ENCODE assay signal across 1 cellular context in genomic region chr7:100852048-100852872, GRCh38.
TF ChIP-seq lines count a peak whose summit lies in the region.

TSS of gene SLC12A9 (plus strand) at chr7:100852713. CDS start at chr7:100854198, 1,485 bp downstream.

TF ChIP-seq in K562, 482 proteins besides CTCF, POLR2A, EP300 and RAD21 (continued from another document and continues in another):
- TF ChIP-seq UBTF (IDR thresholded peaks at IDR 0.05; ENCODE audit: borderline replicate concordance in 1 of 2, low read depth in 2 of 2, low read length in 2 of 2) = peak in 1 of 2 experiments; percentile 39; a peak in 1 of 4 replicates
- TF ChIP-seq HMG20A (CRISPR knock-in tag; conservative IDR thresholded peaks at IDR 0.05) = no peak
- no peak for TF ChIP-seq XRCC4 (IDR thresholded peaks at IDR 0.05; ENCODE audit: extremely low read depth, insufficient read depth, insufficient read length)
- TF ChIP-seq ZNF76 (CRISPR knock-in tag; IDR thresholded peaks at IDR 0.05; ENCODE audit: borderline replicate concordance) = peak; percentile 82
- TF ChIP-seq RBM39 (optimal IDR thresholded peaks at IDR 0.05; ENCODE audit: low read depth, low read length) = no peak
- TF ChIP-seq JUN (IDR thresholded peaks at IDR 0.05; ENCODE audit: borderline replicate concordance, low read depth, low read length) = peak; percentile 49; the same call in 1 of the 2 replicates
- TF ChIP-seq JUN (CRISPR knock-in tag; IDR thresholded peaks at IDR 0.05; ENCODE audit: borderline replicate concordance) = no peak
- no peak for TF ChIP-seq THRAP3 (IDR thresholded peaks at IDR 0.05; ENCODE audit: borderline replicate concordance)
- no peak for TF ChIP-seq POLR3A (IDR thresholded peaks at IDR 0.05; ENCODE audit: borderline replicate concordance, extremely low read depth, insufficient read depth, insufficient read length)
- no peak for TF ChIP-seq FOXJ2 (tag; IDR thresholded peaks at IDR 0.05)
- peak; percentile 93 for TF ChIP-seq EP400 (IDR thresholded peaks at IDR 0.05)
- TF ChIP-seq SFPQ (IDR thresholded peaks at IDR 0.05; ENCODE audit: low read depth, low read length) = no peak
- TF ChIP-seq ILF3 (IDR thresholded peaks at IDR 0.05; ENCODE audit: borderline replicate concordance) = no peak
- TF ChIP-seq ZKSCAN3 (CRISPR knock-in tag; IDR thresholded peaks at IDR 0.05) = no peak
- peak; percentile 84 for TF ChIP-seq POLR2G (IDR thresholded peaks at IDR 0.05; ENCODE audit: low read depth, low read length)
- no peak for TF ChIP-seq HNRNPH1 (optimal IDR thresholded peaks at IDR 0.05; ENCODE audit: low read depth, low read length)
- no peak for TF ChIP-seq NFE2 (IDR thresholded peaks at IDR 0.05; ENCODE audit: low read depth)
- no peak for TF ChIP-seq KHSRP (IDR thresholded peaks at IDR 0.05)
- peak; percentile 96 to 98 for TF ChIP-seq SIN3A (IDR thresholded peaks at IDR 0.05; ENCODE audit: borderline replicate concordance in 2 of 2, control insufficient read depth in 1 of 2, low read depth in 2 of 2, low read length in 2 of 2)
- no peak for TF ChIP-seq FOS (IDR thresholded peaks at IDR 0.05; ENCODE audit: extremely low read depth, insufficient read length)
- TF ChIP-seq MCM3 (IDR thresholded peaks at IDR 0.05) = no peak
- TF ChIP-seq MEF2D (tag; conservative IDR thresholded peaks at IDR 0.05; ENCODE audit: low read depth) = no peak
- TF ChIP-seq ZHX1 (conservative IDR thresholded peaks at IDR 0.05; ENCODE audit: low read length) = no peak
- no peak for TF ChIP-seq BCL6 (CRISPR knock-in tag; IDR thresholded peaks at IDR 0.05)
- TF ChIP-seq ZNF277 (CRISPR knock-in tag; IDR thresholded peaks at IDR 0.05; ENCODE audit: borderline replicate concordance) = no peak
- peak in 1 of 2 experiments; percentile 55; a peak in 1 of 4 replicates for TF ChIP-seq ZNF639 (CRISPR knock-in tag; conservative IDR thresholded peaks at IDR 0.05 in 1 of 2, IDR thresholded peaks at IDR 0.05 in 1 of 2)
- TF ChIP-seq CHD4 (IDR thresholded peaks at IDR 0.05; ENCODE audit: insufficient read depth, insufficient replicate concordance, low read depth, low read length, poor library complexity, severe bottlenecking) = no peak
- no peak for TF ChIP-seq ZNF696 (CRISPR knock-in tag; conservative IDR thresholded peaks at IDR 0.05)
- TF ChIP-seq ZNF274 (IDR thresholded peaks at IDR 0.05; ENCODE audit: borderline replicate concordance, low read depth, low read length) = no peak
- TF ChIP-seq ZNF395 (CRISPR knock-in tag; IDR thresholded peaks at IDR 0.05) = no peak
- no peak for TF ChIP-seq CBX3 (IDR thresholded peaks at IDR 0.05; ENCODE audit: borderline replicate concordance in 1 of 2, low read length in 2 of 2)
- no peak for TF ChIP-seq MCM2 (IDR thresholded peaks at IDR 0.05; ENCODE audit: low read depth)
- TF ChIP-seq RFX1 (IDR thresholded peaks at IDR 0.05) = no peak
- TF ChIP-seq, protein P1, sequence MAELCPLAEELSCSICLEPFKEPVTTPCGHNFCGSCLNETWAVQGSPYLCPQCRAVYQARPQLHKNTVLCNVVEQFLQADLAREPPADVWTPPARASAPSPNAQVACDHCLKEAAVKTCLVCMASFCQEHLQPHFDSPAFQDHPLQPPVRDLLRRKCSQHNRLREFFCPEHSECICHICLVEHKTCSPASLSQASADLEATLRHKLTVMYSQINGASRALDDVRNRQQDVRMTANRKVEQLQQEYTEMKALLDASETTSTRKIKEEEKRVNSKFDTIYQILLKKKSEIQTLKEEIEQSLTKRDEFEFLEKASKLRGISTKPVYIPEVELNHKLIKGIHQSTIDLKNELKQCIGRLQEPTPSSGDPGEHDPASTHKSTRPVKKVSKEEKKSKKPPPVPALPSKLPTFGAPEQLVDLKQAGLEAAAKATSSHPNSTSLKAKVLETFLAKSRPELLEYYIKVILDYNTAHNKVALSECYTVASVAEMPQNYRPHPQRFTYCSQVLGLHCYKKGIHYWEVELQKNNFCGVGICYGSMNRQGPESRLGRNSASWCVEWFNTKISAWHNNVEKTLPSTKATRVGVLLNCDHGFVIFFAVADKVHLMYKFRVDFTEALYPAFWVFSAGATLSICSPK (IDR thresholded peaks at IDR 0.05; ENCODE audit: borderline replicate concordance) = no peak
- no peak for TF ChIP-seq NCOA2 (IDR thresholded peaks at IDR 0.05; ENCODE audit: partially characterized antibody in 2 of 2)
- TF ChIP-seq PCBP1 (IDR thresholded peaks at IDR 0.05; ENCODE audit: low read depth, low read length, poor library complexity, severe bottlenecking) = peak; percentile 82
- no peak for TF ChIP-seq COPS2 (conservative IDR thresholded peaks at IDR 0.05)
- no peak for TF ChIP-seq MCM5 (IDR thresholded peaks at IDR 0.05; ENCODE audit: low read depth)
- TF ChIP-seq SNRNP70 (optimal IDR thresholded peaks at IDR 0.05; ENCODE audit: low read depth, low read length) = no peak
- 0 out of 2 replicates have a peak, but pooled peaks have one; percentile 16 for TF ChIP-seq FOXJ3 (CRISPR knock-in tag; IDR thresholded peaks at IDR 0.05)
- TF ChIP-seq, protein P2, sequence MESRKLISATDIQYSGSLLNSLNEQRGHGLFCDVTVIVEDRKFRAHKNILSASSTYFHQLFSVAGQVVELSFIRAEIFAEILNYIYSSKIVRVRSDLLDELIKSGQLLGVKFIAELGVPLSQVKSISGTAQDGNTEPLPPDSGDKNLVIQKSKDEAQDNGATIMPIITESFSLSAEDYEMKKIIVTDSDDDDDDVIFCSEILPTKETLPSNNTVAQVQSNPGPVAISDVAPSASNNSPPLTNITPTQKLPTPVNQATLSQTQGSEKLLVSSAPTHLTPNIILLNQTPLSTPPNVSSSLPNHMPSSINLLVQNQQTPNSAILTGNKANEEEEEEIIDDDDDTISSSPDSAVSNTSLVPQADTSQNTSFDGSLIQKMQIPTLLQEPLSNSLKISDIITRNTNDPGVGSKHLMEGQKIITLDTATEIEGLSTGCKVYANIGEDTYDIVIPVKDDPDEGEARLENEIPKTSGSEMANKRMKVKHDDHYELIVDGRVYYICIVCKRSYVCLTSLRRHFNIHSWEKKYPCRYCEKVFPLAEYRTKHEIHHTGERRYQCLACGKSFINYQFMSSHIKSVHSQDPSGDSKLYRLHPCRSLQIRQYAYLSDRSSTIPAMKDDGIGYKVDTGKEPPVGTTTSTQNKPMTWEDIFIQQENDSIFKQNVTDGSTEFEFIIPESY (CRISPR knock-in tag; IDR thresholded peaks at IDR 0.05) = peak; percentile 70
- no peak for TF ChIP-seq WHSC1 (IDR thresholded peaks at IDR 0.05; ENCODE audit: low read length)
- TF ChIP-seq CHAMP1 (IDR thresholded peaks at IDR 0.05) = no peak
- TF ChIP-seq CHD1 (IDR thresholded peaks at IDR 0.05; ENCODE audit: low read length) = no peak
- TF ChIP-seq, protein P3, sequence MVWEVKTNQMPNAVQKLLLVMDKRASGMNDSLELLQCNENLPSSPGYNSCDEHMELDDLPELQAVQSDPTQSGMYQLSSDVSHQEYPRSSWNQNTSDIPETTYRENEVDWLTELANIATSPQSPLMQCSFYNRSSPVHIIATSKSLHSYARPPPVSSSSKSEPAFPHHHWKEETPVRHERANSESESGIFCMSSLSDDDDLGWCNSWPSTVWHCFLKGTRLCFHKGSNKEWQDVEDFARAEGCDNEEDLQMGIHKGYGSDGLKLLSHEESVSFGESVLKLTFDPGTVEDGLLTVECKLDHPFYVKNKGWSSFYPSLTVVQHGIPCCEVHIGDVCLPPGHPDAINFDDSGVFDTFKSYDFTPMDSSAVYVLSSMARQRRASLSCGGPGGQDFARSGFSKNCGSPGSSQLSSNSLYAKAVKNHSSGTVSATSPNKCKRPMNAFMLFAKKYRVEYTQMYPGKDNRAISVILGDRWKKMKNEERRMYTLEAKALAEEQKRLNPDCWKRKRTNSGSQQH (CRISPR knock-in tag; IDR thresholded peaks at IDR 0.05) = no peak
